Comparison of ENCODE assay signal across 14 cellular contexts in genomic region chr13:42486711-42487198, GRCh38.
DNase-seq lines count a peak whose midpoint lies in the region; ATAC-seq and TF ChIP-seq lines count a peak whose summit lies in the region.
"Had no signal": no experiment of that assay in that cellular context is flagged by ENCODE, and none has a peak within 500 bp of the region (broad histone marks: within the 10 kb centered on the region; RNA-seq: fewer than 3 reads in every experiment).

No MANE protein-coding gene starts in this region.

- ATAC-seq in GM18511 (IDR thresholded peaks at IDR 0.05; ENCODE audit: unreplicated experiment) (no peak), gastroesophageal sphincter (no peak)

- H3K36me3 Mint-ChIP-seq in HFFc6 (ENCODE audit: low read depth) = no peaks in the 10 kb centered on the region
- H3K36me3 Mint-ChIP-seq: naive B cell had no signal

- H3K27me3 ChIP-seq in skeletal muscle satellite cell (ENCODE audit: control insufficient read depth, insufficient read depth, low read length) (peaks cover 18% of the 10 kb centered on the region), gastroesophageal sphincter (no peaks in the 10 kb centered on the region)

- H3K4me3 Mint-ChIP-seq in HFFc6 = no peak overlapping the region
- H3K4me3 Mint-ChIP-seq: activated naive CD8-positive, alpha-beta T cell; naive B cell had no signal

- H3K9ac ChIP-seq in skeletal muscle satellite cell (ENCODE audit: low read depth, low read length) = no peak overlapping the region
- H3K9ac ChIP-seq: KMS-11 had no signal

- H3K9me3 ChIP-seq in skeletal muscle satellite cell (replicated peaks; ENCODE audit: low read length) (no peaks in the 10 kb centered on the region), gastroesophageal sphincter (no peaks in the 10 kb centered on the region)

- H3K27ac ChIP-seq in gastroesophageal sphincter = no peak overlapping the region
- H3K27ac ChIP-seq: KMS-11 had no signal

- H3K4me1 Mint-ChIP-seq in HFFc6 (ENCODE audit: low read depth) = peaks cover 16% of the 10 kb centered on the region

- DNase-seq in HFFc6 = peak; percentile 55
- peak; percentile 22 for DNase-seq in SIG-M5 (lab: John Stamatoyannopoulos, UW)
- DNase-seq in fibroblast of pulmonary artery (ENCODE audit: low read depth) = peak; percentile 81
- DNase-seq in GM20000 (ENCODE audit: low spot score) = no peak
- no peak for DNase-seq in GM13977 (ENCODE audit: low spot score)
- DNase-seq: activated CD4-positive, CD25-positive, alpha-beta regulatory T cell treated with anti-CD3 and anti-CD28 coated beads, Interleukin-2, amount 50 U/mL, for 72 hours; hippocampal formation; naive B cell; NK-92 treated with Interleukin-12 subunit alpha and Interleukin-12 subunit beta, amount 100 ng/mL, for 24 hours had no signal

- TF ChIP-seq CTCF in HFFc6 (IDR thresholded peaks at IDR 0.05) (no peak), fibroblast of pulmonary artery (IDR thresholded peaks at IDR 0.05; ENCODE audit: low read length, missing control alignments) (no peak), GM20000 (IDR thresholded peaks at IDR 0.05; ENCODE audit: extremely low read depth, missing control alignments) (no peak), GM13977 (IDR thresholded peaks at IDR 0.05; ENCODE audit: extremely low read depth, insufficient read depth, missing control alignments) (no peak), gastroesophageal sphincter (IDR thresholded peaks at IDR 0.05) (no peak)

- peaks cover 11% of the 10 kb centered on the region; the same call in 1 of the 2 replicates for H3K27me3 Mint-ChIP-seq in HFFc6 (ENCODE audit: insufficient read depth)
- H3K27me3 Mint-ChIP-seq: activated naive CD8-positive, alpha-beta T cell; naive B cell had no signal

- no peak for TF ChIP-seq POLR2A in gastroesophageal sphincter (IDR thresholded peaks at IDR 0.05)

- in situ Hi-C loops in GM13977 (cut with MboI; ENCODE audit: low pct_unique_long_range_greater_than_20kb, low sequenced_read_pairs, unreplicated experiment) = loop anchor here (25.0 kb wide), 1 partner anchor 149 kb away; no protein-coding TSS in a partner anchor

- no peaks in the 10 kb centered on the region for H3K36me3 ChIP-seq in skeletal muscle satellite cell (ENCODE audit: insufficient read depth, low read length)
- H3K36me3 ChIP-seq in gastroesophageal sphincter = no peaks in the 10 kb centered on the region

- no peak for TF ChIP-seq EP300 in gastroesophageal sphincter (IDR thresholded peaks at IDR 0.05)

- no peaks in the 10 kb centered on the region for H3K9me3 Mint-ChIP-seq in HFFc6

- H3K4me1 ChIP-seq in skeletal muscle satellite cell (ENCODE audit: control insufficient read depth, insufficient read depth, low read length) (peaks cover 39% of the 10 kb centered on the region), gastroesophageal sphincter (peaks cover 0 to 10% (median 0%) of the 10 kb centered on the region in 3 donors)

- H3K4me3 ChIP-seq in fibroblast of pulmonary artery (replicated peaks; ENCODE audit: low read depth, low read length) = no peak overlapping the region
- peak overlapping the region; percentile 15 for H3K4me3 ChIP-seq in skeletal muscle satellite cell (ENCODE audit: low read length)
- no peak overlapping the region for H3K4me3 ChIP-seq in gastroesophageal sphincter

- WGBS in gastroesophageal sphincter (ENCODE audit: low coverage in 1 of 2), 2 donors = 0% methylated on average over 3 of the region's 3 CpGs

- H3K27ac Mint-ChIP-seq in HFFc6 = no peak overlapping the region
- H3K27ac Mint-ChIP-seq: activated naive CD8-positive, alpha-beta T cell; naive B cell had no signal

- H3K4me2 ChIP-seq in skeletal muscle satellite cell (ENCODE audit: low read length) = peak overlapping the region; percentile 68
- H3K4me2 ChIP-seq: KMS-11 had no signal

Comparison
In these comparisons a context has a peak if more than half of its experiments do, and no peak if none do; other contexts are left out.
1. DNase-seq: peak in HFFc6 (single experiment), SIG-M5 (single experiment) and fibroblast of pulmonary artery (single experiment); none in GM20000 (single experiment) and GM13977 (single experiment).